In the genomic region with DNA sequence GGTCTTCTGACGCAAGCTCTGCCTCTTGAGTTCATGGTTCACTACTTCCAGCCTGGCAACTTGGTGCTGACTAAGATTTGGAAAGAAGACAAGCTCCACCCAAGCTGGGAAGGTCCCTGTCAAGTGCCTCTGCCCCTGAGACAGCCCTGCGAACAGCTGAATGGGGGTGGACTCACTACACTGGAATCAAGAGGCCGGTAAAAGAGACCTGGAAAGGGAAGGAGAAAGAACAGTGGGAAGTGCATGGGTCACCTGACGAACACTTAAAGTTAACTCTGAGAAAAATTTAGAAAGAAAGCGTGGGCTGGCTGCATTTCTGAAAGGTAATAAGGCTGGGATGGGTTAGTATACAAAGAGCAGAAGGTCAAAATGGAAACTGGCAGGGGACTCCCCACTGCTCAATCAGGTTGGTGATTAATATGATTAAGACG, we compare ENCODE assay signal across 8 cellular contexts. TPM values are rescaled to one million over a fixed set of nuclear protein-coding genes. Genes with fewer than 3 reads are reported as not detected.
A peak's percentile ranks its signal among the peaks of the same experiment; 100 is the strongest.
DNase-seq lines count a peak whose midpoint lies in the region; ATAC-seq and TF ChIP-seq lines count a peak whose summit lies in the region.

No MANE protein-coding gene starts in this region.

- H3K36me3 ChIP-seq in HAP-1 (replicated peaks) = no peaks in the 10 kb centered on the region

- H3K27me3 ChIP-seq in HAP-1 (ENCODE audit: low read depth) = no peaks in the 10 kb centered on the region

- CTCF ChIA-PET in activated CD8-positive, alpha-beta T cell treated with anti-CD3 and anti-CD28 coated beads for 36 hours (lab: Charles Lee) = no interaction called here
- CTCF ChIA-PET in activated CD8-positive, alpha-beta T cell treated with anti-CD3 and anti-CD28 coated beads, Interleukin-2, amount 10 ng/mL, durations not matched to agents 7 days and 5 days (lab: Charles Lee) = no interaction called here

- H3K36me3 Mint-ChIP-seq in activated CD8-positive, alpha-beta T cell treated with anti-CD3 and anti-CD28 coated beads for 36 hours (ENCODE audit: low read depth) = no peaks in the 10 kb centered on the region
- no peaks in the 10 kb centered on the region for H3K36me3 Mint-ChIP-seq in activated CD8-positive, alpha-beta T cell treated with anti-CD3 and anti-CD28 coated beads, Interleukin-2, amount 10 ng/mL, durations not matched to agents 7 days and 5 days (ENCODE audit: low read depth)
- H3K36me3 Mint-ChIP-seq in type B pancreatic cell (no peaks in the 10 kb centered on the region), glutamatergic neuron (ENCODE audit: unreplicated experiment) (no peaks in the 10 kb centered on the region), endothelial cell (ENCODE audit: low read depth, unreplicated experiment) (no peaks in the 10 kb centered on the region)

- intact Hi-C loops in activated CD8-positive, alpha-beta T cell treated with anti-CD3 and anti-CD28 coated beads for 36 hours (cut with micrococcal nuclease) = no loop called here

- no peaks in the 10 kb centered on the region for H3K9me3 Mint-ChIP-seq in activated CD8-positive, alpha-beta T cell treated with anti-CD3 and anti-CD28 coated beads for 36 hours
- H3K9me3 Mint-ChIP-seq in activated CD8-positive, alpha-beta T cell treated with anti-CD3 and anti-CD28 coated beads, Interleukin-2, amount 10 ng/mL, durations not matched to agents 7 days and 5 days (ENCODE audit: insufficient read depth) = no peaks in the 10 kb centered on the region
- H3K9me3 Mint-ChIP-seq in type B pancreatic cell = no peaks in the 10 kb centered on the region
- H3K9me3 Mint-ChIP-seq in glutamatergic neuron (ENCODE audit: unreplicated experiment) = no peaks in the 10 kb centered on the region
- H3K9me3 Mint-ChIP-seq in endothelial cell (ENCODE audit: unreplicated experiment) = no peaks in the 10 kb centered on the region

- POLR2A ChIA-PET in activated CD8-positive, alpha-beta T cell treated with anti-CD3 and anti-CD28 coated beads for 36 hours (lab: Charles Lee) = no interaction called here
- POLR2A ChIA-PET in activated CD8-positive, alpha-beta T cell treated with anti-CD3 and anti-CD28 coated beads, Interleukin-2, amount 10 ng/mL, durations not matched to agents 7 days and 5 days (lab: Charles Lee) = no interaction called here

- H3K9me3 ChIP-seq in HAP-1 = no peaks in the 10 kb centered on the region

- H3K4me1 ChIP-seq in HAP-1 = no peaks in the 10 kb centered on the region

- no peak overlapping the region for H3K4me3 Mint-ChIP-seq in activated CD8-positive, alpha-beta T cell treated with anti-CD3 and anti-CD28 coated beads for 36 hours
- no peak overlapping the region for H3K4me3 Mint-ChIP-seq in activated CD8-positive, alpha-beta T cell treated with anti-CD3 and anti-CD28 coated beads, Interleukin-2, amount 10 ng/mL, durations not matched to agents 7 days and 5 days
- H3K4me3 Mint-ChIP-seq in type B pancreatic cell (no peak overlapping the region), glutamatergic neuron (ENCODE audit: unreplicated experiment) (no peak overlapping the region), endothelial cell (ENCODE audit: unreplicated experiment) (no peak overlapping the region)

- peak; percentile 30 for ATAC-seq in activated CD8-positive, alpha-beta T cell treated with anti-CD3 and anti-CD28 coated beads for 36 hours
- ATAC-seq in activated CD8-positive, alpha-beta T cell treated with anti-CD3 and anti-CD28 coated beads, Interleukin-2, amount 10 ng/mL, durations not matched to agents 7 days and 5 days = no peak
- ATAC-seq in HG02973 (IDR thresholded peaks at IDR 0.05; ENCODE audit: unreplicated experiment) (peak; percentile 83), esophagus mucosa (peak; percentile 75)

- DNase-seq in activated CD8-positive, alpha-beta T cell treated with anti-CD3 and anti-CD28 coated beads for 36 hours = no peak
- no peak for DNase-seq in activated CD8-positive, alpha-beta T cell treated with anti-CD3 and anti-CD28 coated beads, Interleukin-2, amount 10 ng/mL, durations not matched to agents 7 days and 5 days
- DNase-seq in type B pancreatic cell (ENCODE audit: extremely low spot score, unreplicated experiment) (no peak), glutamatergic neuron (no peak), HAP-1 (ENCODE audit: low spot score in 2 of 2) (no peak), endothelial cell (ENCODE audit: low spot score) (no peak)

- H3K27ac Mint-ChIP-seq in activated CD8-positive, alpha-beta T cell treated with anti-CD3 and anti-CD28 coated beads for 36 hours = no peak overlapping the region
- no peak overlapping the region for H3K27ac Mint-ChIP-seq in activated CD8-positive, alpha-beta T cell treated with anti-CD3 and anti-CD28 coated beads, Interleukin-2, amount 10 ng/mL, durations not matched to agents 7 days and 5 days
- H3K27ac Mint-ChIP-seq in type B pancreatic cell = peak overlapping the region; percentile 60
- H3K27ac Mint-ChIP-seq in glutamatergic neuron (ENCODE audit: unreplicated experiment) = no peak overlapping the region
- H3K27ac Mint-ChIP-seq in endothelial cell (ENCODE audit: unreplicated experiment) = no peak overlapping the region

- no peak overlapping the region for H3K4me3 ChIP-seq in HAP-1

- in situ Hi-C loops in HAP-1 (cut with MboI; ENCODE audit: low sequenced_read_pairs) = no loop called here

- H3K4me1 Mint-ChIP-seq in activated CD8-positive, alpha-beta T cell treated with anti-CD3 and anti-CD28 coated beads for 36 hours (ENCODE audit: low read depth) = peaks cover 12% of the 10 kb centered on the region
- peaks cover 6% of the 10 kb centered on the region for H3K4me1 Mint-ChIP-seq in activated CD8-positive, alpha-beta T cell treated with anti-CD3 and anti-CD28 coated beads, Interleukin-2, amount 10 ng/mL, durations not matched to agents 7 days and 5 days (ENCODE audit: low read depth)
- H3K4me1 Mint-ChIP-seq in type B pancreatic cell (ENCODE audit: unreplicated experiment) (peaks cover 17% of the 10 kb centered on the region), glutamatergic neuron (ENCODE audit: low read depth, unreplicated experiment) (no peaks in the 10 kb centered on the region), endothelial cell (ENCODE audit: unreplicated experiment) (no peaks in the 10 kb centered on the region)

- H3K27me3 Mint-ChIP-seq in activated CD8-positive, alpha-beta T cell treated with anti-CD3 and anti-CD28 coated beads for 36 hours = peaks cover 12% of the 10 kb centered on the region
- peaks cover 9% of the 10 kb centered on the region for H3K27me3 Mint-ChIP-seq in activated CD8-positive, alpha-beta T cell treated with anti-CD3 and anti-CD28 coated beads, Interleukin-2, amount 10 ng/mL, durations not matched to agents 7 days and 5 days (ENCODE audit: low read depth)
- H3K27me3 Mint-ChIP-seq in type B pancreatic cell = peaks cover 12% of the 10 kb centered on the region
- no peaks in the 10 kb centered on the region for H3K27me3 Mint-ChIP-seq in glutamatergic neuron (ENCODE audit: unreplicated experiment)
- peaks cover 2% of the 10 kb centered on the region for H3K27me3 Mint-ChIP-seq in endothelial cell (ENCODE audit: unreplicated experiment)

- TF ChIP-seq CTCF in activated CD8-positive, alpha-beta T cell treated with anti-CD3 and anti-CD28 coated beads for 36 hours (IDR thresholded peaks at IDR 0.05) = no peak
- TF ChIP-seq CTCF in type B pancreatic cell (conservative IDR thresholded peaks at IDR 0.05) = no peak
- TF ChIP-seq CTCF in glutamatergic neuron (IDR thresholded peaks at IDR 0.05; ENCODE audit: partially characterized antibody, unreplicated experiment) = no peak
- TF ChIP-seq CTCF in endothelial cell (IDR thresholded peaks at IDR 0.05; ENCODE audit: unreplicated experiment) = no peak

RNA-seq across cellular contexts. Expression of gene ZNF496, which starts 26.1 kb away (rescaled TPM):
- 10 to 100 TPM; 27.5 to 28.0 TPM for total RNA-seq in activated CD8-positive, alpha-beta T cell treated with anti-CD3 and anti-CD28 coated beads for 36 hours
- 10 to 100 TPM; 20.5 to 22.0 TPM for total RNA-seq in activated CD8-positive, alpha-beta T cell treated with anti-CD3 and anti-CD28 coated beads, Interleukin-2, amount 10 ng/mL, durations not matched to agents 7 days and 5 days
- total RNA-seq in esophagus mucosa (6.8 TPM), type B pancreatic cell (ENCODE audit: low replicate concordance) (24.3 and 47.1 TPM in 2 replicates), glutamatergic neuron (ENCODE audit: unreplicated experiment) (60.5 TPM), endothelial cell (ENCODE audit: unreplicated experiment) (76.5 TPM)

RNA-seq across cellular contexts. Expression of gene NLRP3, which starts 58.2 kb away (rescaled TPM):
- total RNA-seq in activated CD8-positive, alpha-beta T cell treated with anti-CD3 and anti-CD28 coated beads for 36 hours = 1 to 10 TPM; 3.2 to 3.6 TPM
- 1 to 10 TPM; 4.5 to 4.7 TPM for total RNA-seq in activated CD8-positive, alpha-beta T cell treated with anti-CD3 and anti-CD28 coated beads, Interleukin-2, amount 10 ng/mL, durations not matched to agents 7 days and 5 days
- total RNA-seq in esophagus mucosa (0.36 TPM), type B pancreatic cell (ENCODE audit: low replicate concordance) (not detected in 2 replicates), glutamatergic neuron (ENCODE audit: unreplicated experiment) (not detected), endothelial cell (ENCODE audit: unreplicated experiment) (0.44 TPM)
